In the genomic region with DNA sequence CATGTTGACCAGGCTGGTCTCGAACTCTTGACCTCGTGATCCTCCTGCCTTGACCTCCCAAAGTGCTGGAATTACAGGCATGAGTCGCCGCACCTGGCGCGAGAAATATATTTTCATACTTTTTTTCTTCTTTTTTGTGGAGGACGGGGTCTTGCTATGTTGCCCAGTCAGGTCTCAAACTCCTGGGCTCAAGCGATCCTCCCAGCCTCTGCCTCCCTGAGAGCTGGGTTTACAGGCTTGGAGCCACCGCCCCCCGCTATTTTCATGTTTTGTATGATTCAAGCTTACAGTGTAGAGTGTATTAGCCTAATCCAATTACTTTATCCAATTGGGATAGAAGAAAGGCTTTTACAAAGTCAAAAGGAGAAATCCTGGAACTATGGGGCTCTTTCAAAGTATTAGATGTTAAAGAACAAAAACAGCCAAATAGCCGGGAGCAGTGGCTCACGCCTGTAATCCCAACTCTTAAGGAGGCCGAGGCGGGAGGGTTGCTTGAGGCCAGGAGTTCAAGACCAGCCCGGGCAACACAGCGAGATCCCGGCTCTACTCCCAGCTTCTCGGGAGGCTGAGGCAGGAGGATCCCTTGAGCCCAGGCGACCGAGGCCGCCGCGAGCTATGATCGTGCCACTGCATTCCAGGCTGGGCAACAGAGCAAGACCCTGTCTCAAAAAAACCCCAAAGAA, we compare ENCODE assay signal across 9 cellular contexts. TPM values are rescaled to one million over a fixed set of nuclear protein-coding genes. Genes with fewer than 3 reads are reported as not detected.
DNase-seq lines count a peak whose midpoint lies in the region; ATAC-seq and TF ChIP-seq lines count a peak whose summit lies in the region.
"Had no signal": no experiment of that assay in that cellular context is flagged by ENCODE, and none has a peak within 500 bp of the region (broad histone marks: within the 10 kb centered on the region; RNA-seq: fewer than 3 reads in every experiment).

No MANE protein-coding gene starts in this region.

- intact Hi-C loops in CD4-positive, alpha-beta memory T cell (cut with micrococcal nuclease): loop anchor here (5.0 kb wide), 2 partner anchors 377 to 1062 kb away; partner anchors contain the start of genes KLHDC4 and ZFPM1
- intact Hi-C loops in PC-9 (cut with micrococcal nuclease; ENCODE audit: unreplicated experiment): loop anchor here (5.0 kb wide), 3 partner anchors 377 to 828 kb away; partner anchors contain the start of genes KLHDC4 and SLC7A5

- peaks cover 60% of the 10 kb centered on the region for H3K4me1 ChIP-seq in CD4-positive, alpha-beta memory T cell (ENCODE audit: insufficient read depth, low read length)
- H3K4me1 ChIP-seq in PC-9 (replicated peaks; ENCODE audit: insufficient read depth) (peaks cover 39% of the 10 kb centered on the region), esophagus (ENCODE audit: control insufficient read depth in 2 of 2, insufficient read depth in 2 of 2, low read length in 1 of 2) (peaks cover 3 to 5% of the 10 kb centered on the region in 2 donors), parathyroid adenoma (peaks cover 20% of the 10 kb centered on the region)

- peaks cover 0 to 18% of the 10 kb centered on the region in 2 donors for H3K36me3 Mint-ChIP-seq in CD4-positive, alpha-beta memory T cell

- TF ChIP-seq CTCF in PC-9 (conservative IDR thresholded peaks at IDR 0.05): no peak
- no peak for TF ChIP-seq CTCF in parathyroid adenoma (IDR thresholded peaks at IDR 0.05)

- no TSS peak for BruUV-seq in PC-9 (replicated peaks; lab: Mats Ljungman, UMichigan)

- H3K4me2 ChIP-seq in PC-9 (peak overlapping the region; percentile 87), parathyroid adenoma (ENCODE audit: low read length) (peak overlapping the region; percentile 87)

- H3K9me2 ChIP-seq in PC-9 (ENCODE audit: insufficient read depth): no peaks in the 10 kb centered on the region

- H3K27ac Mint-ChIP-seq in CD4-positive, alpha-beta memory T cell: peak overlapping the region; percentile 84 to 95 (median 91)

- peaks cover 24% of the 10 kb centered on the region for H3F3A ChIP-seq in PC-9 (ENCODE audit: insufficient read depth, low read depth)

- POLR2A ChIA-PET in CD4-positive, alpha-beta memory T cell (lab: Charles Lee; ENCODE audit: partially characterized antibody): interaction anchor here (1.4 kb wide), 1 partner anchor 74 kb away, joined by 3 read pairs; the partner anchor contains the start of gene C16orf95
- POLR2A ChIA-PET in PC-9 (lab: Charles Lee; ENCODE audit: unreplicated experiment): no interaction called here

- no peaks in the 10 kb centered on the region for H3K36me3 ChIP-seq in CD4-positive, alpha-beta memory T cell (ENCODE audit: insufficient read depth, low read length)
- no peaks in the 10 kb centered on the region for H3K36me3 ChIP-seq in PC-9 (ENCODE audit: low read depth)
- H3K36me3 ChIP-seq in esophagus (ENCODE audit: control insufficient read depth in 2 of 2, insufficient read depth in 2 of 2, low read length in 1 of 2): no peaks in the 10 kb centered on the region
- H3K36me3 ChIP-seq in parathyroid adenoma (ENCODE audit: control insufficient read depth, insufficient read depth, low read length): no peaks in the 10 kb centered on the region

- H3K27me3 ChIP-seq in CD4-positive, alpha-beta memory T cell (ENCODE audit: insufficient read depth, low read length): no peaks in the 10 kb centered on the region
- H3K27me3 ChIP-seq in PC-9 (ENCODE audit: insufficient read depth, low read depth): no peaks in the 10 kb centered on the region
- no peaks in the 10 kb centered on the region for H3K27me3 ChIP-seq in esophagus (ENCODE audit: control insufficient read depth in 1 of 2, insufficient read depth in 2 of 2, low read length in 2 of 2)
- H3K27me3 ChIP-seq in parathyroid adenoma (ENCODE audit: control insufficient read depth, insufficient read depth, low read length): no peaks in the 10 kb centered on the region

- peaks cover 28% of the 10 kb centered on the region for H4K20me1 ChIP-seq in PC-9 (ENCODE audit: insufficient read depth)

- CTCF ChIA-PET in CD4-positive, alpha-beta memory T cell (lab: Charles Lee; ENCODE audit: partially characterized antibody): no interaction called here
- CTCF ChIA-PET in PC-9 (lab: Charles Lee): no interaction called here

- no peaks in the 10 kb centered on the region for H3K9me3 ChIP-seq in CD4-positive, alpha-beta memory T cell (ENCODE audit: control insufficient read depth in 1 of 2, low read length in 2 of 2)
- no peaks in the 10 kb centered on the region for H3K9me3 ChIP-seq in PC-9 (ENCODE audit: insufficient read depth, low read depth)
- H3K9me3 ChIP-seq in esophagus (ENCODE audit: control insufficient read depth in 2 of 2, insufficient read depth in 1 of 2, low read depth in 1 of 2, low read length in 1 of 2): no peaks in the 10 kb centered on the region
- no peaks in the 10 kb centered on the region for H3K9me3 ChIP-seq in parathyroid adenoma (ENCODE audit: control insufficient read depth, low read length)

- no peak overlapping the region for H3K9ac ChIP-seq in parathyroid adenoma

- DNase-seq in CD4-positive, alpha-beta memory T cell: no peak
- no peak for DNase-seq in PC-9
- no peak for DNase-seq in HUDEP-2 (lab: John Stamatoyannopoulos, UW; ENCODE audit: unreplicated experiment in 76 of 76)
- DNase-seq in LoVo (ENCODE audit: low spot score): no peak
- DNase-seq: activated CD4-positive, CD25-positive, alpha-beta regulatory T cell treated with anti-CD3 and anti-CD28 coated beads, Interleukin-2, amount 50 U/mL, for 72 hours had no signal

- H3K4me1 Mint-ChIP-seq in CD4-positive, alpha-beta memory T cell: peaks cover 42 to 70% (median 56%) of the 10 kb centered on the region in 4 donors

- WGBS in esophagus, 2 donors: 95% methylated on average over 24 of the region's 24 CpGs

- no peak for ATAC-seq in HG03025 (IDR thresholded peaks at IDR 0.05; ENCODE audit: low FRiP score, unreplicated experiment)
- ATAC-seq in HG02610 (IDR thresholded peaks at IDR 0.05; ENCODE audit: unreplicated experiment): no peak

- no peaks in the 10 kb centered on the region for H3K9me3 Mint-ChIP-seq in CD4-positive, alpha-beta memory T cell

- H3K27me3 Mint-ChIP-seq in CD4-positive, alpha-beta memory T cell: no peaks in the 10 kb centered on the region

- peak overlapping the region; percentile 75 to 89 (median 80) for H3K4me3 Mint-ChIP-seq in CD4-positive, alpha-beta memory T cell

- peak overlapping the region; percentile 82 for H3K27ac ChIP-seq in CD4-positive, alpha-beta memory T cell (ENCODE audit: low read depth, low read length)
- H3K27ac ChIP-seq in PC-9 (peak overlapping the region; percentile 76), esophagus (ENCODE audit: low read depth in 2 of 2, low read length in 1 of 2) (peak overlapping the region; percentile 97 to 98), parathyroid adenoma (peak overlapping the region; percentile 93)

- H2AFZ ChIP-seq in PC-9: no peak overlapping the region
- peak overlapping the region; percentile 91 for H2AFZ ChIP-seq in parathyroid adenoma

- peak overlapping the region in 1 of 2 donors; percentile 59 for H3K4me3 ChIP-seq in CD4-positive, alpha-beta memory T cell (ENCODE audit: low read length in 2 of 2)
- H3K4me3 ChIP-seq in PC-9 (peak overlapping the region; percentile 71; the same call in 1 of the 2 replicates), esophagus (ENCODE audit: low read depth in 1 of 2, low read length in 2 of 2) (peak overlapping the region in 1 of 2 donors; percentile 81), parathyroid adenoma (ENCODE audit: low read depth, low read length) (peak overlapping the region; percentile 83)

- H3K79me2 ChIP-seq in PC-9 (ENCODE audit: low read depth) (peaks cover 28% of the 10 kb centered on the region), parathyroid adenoma (peaks cover 9% of the 10 kb centered on the region)

RNA-seq across cellular contexts. Expression of gene MAP1LC3B, which starts 1.4 kb away (rescaled TPM):
- 10 to 100 TPM; 67.2 to 72.1 TPM for total RNA-seq in CD4-positive, alpha-beta memory T cell
- 100 to 1,000 TPM; 133 to 172 TPM for polyA plus RNA-seq in CD4-positive, alpha-beta memory T cell
- 37.0 and 45.3 TPM in 2 replicates for total RNA-seq in PC-9 (2021)
- polyA plus RNA-seq in esophagus: 10 to 100 TPM; 28.1 to 41.2 TPM

RNA-seq across cellular contexts. Expression of gene FBXO31, which starts 7.2 kb away (rescaled TPM):
- 10 to 100 TPM; 44.2 to 44.6 TPM for total RNA-seq in CD4-positive, alpha-beta memory T cell
- polyA plus RNA-seq in CD4-positive, alpha-beta memory T cell: 10 to 100 TPM; 22.9 to 24.8 TPM
- 18.8 and 21.9 TPM in 2 replicates for total RNA-seq in PC-9 (2021)
- 10 to 100 TPM; 10.4 to 12.5 TPM for polyA plus RNA-seq in esophagus
